Comparison of ENCODE assay signal across 1 cellular context in genomic region chr7:9391984-9392383, GRCh38.
TF ChIP-seq lines count a peak whose summit lies in the region.

No MANE protein-coding gene starts in this region.

TF ChIP-seq in HEK293, 187 proteins besides CTCF, POLR2A, EP300 and RAD21 (continued from another document):
- TF ChIP-seq ZBTB11 (tag by site-specific recombination; conservative IDR thresholded peaks at IDR 0.05; ENCODE audit: low read depth) (peak; percentile 40; the same call in 1 of the 2 replicates), ZNF394 (tag by site-specific recombination; IDR thresholded peaks at IDR 0.05; ENCODE audit: borderline replicate concordance) (peak; percentile 66; the same call in 1 of the 2 replicates), SP3 (tag by site-specific recombination; IDR thresholded peaks at IDR 0.05) (no peak), ZBTB1 (tag by site-specific recombination; IDR thresholded peaks at IDR 0.05) (no peak), ZNF747 (tag by site-specific recombination; IDR thresholded peaks at IDR 0.05) (no peak), ZBTB8A (tag by site-specific recombination; IDR thresholded peaks at IDR 0.05) (peak; percentile 51; the same call in 1 of the 2 replicates), ZNF169 (tag by site-specific recombination; IDR thresholded peaks at IDR 0.05) (no peak), HOXD13 (CRISPR knock-in tag; IDR thresholded peaks at IDR 0.05; ENCODE audit: borderline replicate concordance) (no peak), KLF17 (tag by site-specific recombination; IDR thresholded peaks at IDR 0.05) (no peak), ZNF433 (tag by site-specific recombination; IDR thresholded peaks at IDR 0.05; ENCODE audit: low read depth) (no peak), ZBTB20 (tag by site-specific recombination; IDR thresholded peaks at IDR 0.05) (no peak), ZNF843 (tag by site-specific recombination; IDR thresholded peaks at IDR 0.05) (no peak), PBX3 (CRISPR knock-in tag; IDR thresholded peaks at IDR 0.05) (no peak), ZNF658 (tag by site-specific recombination; IDR thresholded peaks at IDR 0.05) (no peak), ZNF560 (tag by site-specific recombination; IDR thresholded peaks at IDR 0.05; ENCODE audit: borderline replicate concordance) (no peak), IKZF3 (tag by site-specific recombination; IDR thresholded peaks at IDR 0.05) (no peak), ZNF48 (tag by site-specific recombination; IDR thresholded peaks at IDR 0.05) (no peak)
